ENCODE assay signal across 8 cellular contexts in genomic region chr3:20225769-20226168, GRCh38. TPM values are rescaled to one million over a fixed set of nuclear protein-coding genes. Genes with fewer than 3 reads are reported as not detected.
DNase-seq lines count a peak whose midpoint lies in the region; ATAC-seq lines count a peak whose summit lies in the region.

No MANE protein-coding gene starts in this region.

- DNase-seq in NCI-H82 (lab: John Stamatoyannopoulos, UW) (peak; percentile 64), NCI-H82 treated with DMSO at 0.1 percent for 48 hours (lab: John Stamatoyannopoulos, UW; ENCODE audit: unreplicated experiment) (no peak), NCI-H526 (lab: John Stamatoyannopoulos, UW) (peak; percentile 52 to 77), epidermal melanocyte (ENCODE audit: insufficient read length, low spot score) (peak; percentile 25), pulmonary artery endothelial cell (ENCODE audit: low read depth, low spot score) (peak; percentile 36), islet precursor cell (no peak), cerebellar nuclear complex (lab: John Stamatoyannopoulos, UW) (no peak)

- ATAC-seq in HG02759 (IDR thresholded peaks at IDR 0.05; ENCODE audit: unreplicated experiment): no peak

RNA-seq across cellular contexts. Expression of gene SGO1, which starts 39.8 kb away (rescaled TPM):
- total RNA-seq in pulmonary artery endothelial cell: 5.4 and 8.8 TPM in 2 replicates

Comparison
In these comparisons a context has a peak if more than half of its experiments do, and no peak if none do; other contexts are left out.
1. DNase-seq: peak in NCI-H82 (single experiment), NCI-H526 (2 of 2), epidermal melanocyte (single experiment) and pulmonary artery endothelial cell (single experiment); none in NCI-H82 treated with DMSO at 0.1 percent for 48 hours (single experiment), islet precursor cell (single experiment) and cerebellar nuclear complex (0 of 2).